In the genomic region with DNA sequence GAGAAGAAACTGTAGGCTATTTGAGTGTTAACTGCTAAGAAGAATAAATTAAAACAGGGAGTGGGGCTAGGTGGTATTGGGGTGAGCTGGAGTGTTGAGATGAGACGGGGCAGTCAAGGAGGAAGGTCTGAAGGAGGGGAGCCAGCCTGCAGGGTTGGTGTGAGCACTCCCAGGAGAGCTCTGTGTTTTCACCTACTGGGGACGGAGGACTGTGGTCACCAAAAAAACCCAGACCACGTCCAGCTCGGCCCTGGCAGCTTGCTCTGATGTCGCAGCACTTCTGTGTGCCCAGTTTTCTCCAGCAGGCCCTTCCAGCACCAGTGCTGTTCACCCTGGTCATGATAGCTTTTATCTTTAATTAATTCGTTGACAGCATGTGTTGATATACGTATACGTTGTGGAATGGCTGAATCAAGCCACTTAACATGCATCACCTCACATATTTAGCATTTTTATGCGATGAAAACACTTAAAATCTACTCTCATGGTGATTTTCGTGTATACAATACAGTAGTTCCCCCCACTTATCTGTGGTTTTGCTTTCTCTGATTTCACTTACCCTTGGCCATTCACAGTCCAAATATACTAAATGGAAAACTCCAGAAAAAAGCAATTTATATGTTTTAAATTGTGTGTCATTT, we compare ENCODE assay signal across 19 cellular contexts. TPM values are rescaled to one million over a fixed set of nuclear protein-coding genes. Genes with fewer than 3 reads are reported as not detected.
DNase-seq lines count a peak whose midpoint lies in the region; ATAC-seq, FAIRE-seq and TF ChIP-seq lines count a peak whose summit lies in the region.
"Had no signal": no experiment of that assay in that cellular context is flagged by ENCODE, and none has a peak within 500 bp of the region (broad histone marks: within the 10 kb centered on the region; RNA-seq: fewer than 3 reads in every experiment).

No MANE protein-coding gene starts in this region.

- H2BK15ac ChIP-seq in neuronal stem cell (ENCODE audit: low read length): no peak overlapping the region

- H3K79me2 ChIP-seq in GM12878 (ENCODE audit: control insufficient read depth, insufficient read depth, low read length): no peaks in the 10 kb centered on the region

- no peak overlapping the region for H4K8ac ChIP-seq in neuronal stem cell (ENCODE audit: low read depth, low read length)

- H2AFZ ChIP-seq in GM12878 (ENCODE audit: control insufficient read depth, low read depth, low read length): no peak overlapping the region
- H2AFZ ChIP-seq in neuronal stem cell (ENCODE audit: low read length): no peak overlapping the region

- TF ChIP-seq POLR2A in GM12878 (IDR thresholded peaks at IDR 0.05; ENCODE audit: low read depth, low read length): no peak

- no peaks in the 10 kb centered on the region for H3K79me1 ChIP-seq in neuronal stem cell (ENCODE audit: low read depth, low read length)

- no peak for TF ChIP-seq CTCF in GM12878 (IDR thresholded peaks at IDR 0.05 in 2 of 3, conservative IDR thresholded peaks at IDR 0.05 in 1 of 3; ENCODE audit: control insufficient read depth in 2 of 3, extremely low read depth in 1 of 3, insufficient read depth in 1 of 3, low read depth in 3 of 3, low read length in 3 of 3)

- H3K27me3 ChIP-seq in GM12878 (replicated peaks in 1 of 2; ENCODE audit: control insufficient read depth in 2 of 2, insufficient read depth in 2 of 2, low read length in 1 of 2) (no peaks in the 10 kb centered on the region), neuronal stem cell (ENCODE audit: control insufficient read depth in 3 of 3, insufficient read depth in 3 of 3, low read depth in 1 of 3, low read length in 3 of 3) (no peaks in the 10 kb centered on the region)

- no peak overlapping the region for H3K23ac ChIP-seq in neuronal stem cell (ENCODE audit: low read depth, low read length, poor library complexity)

- no peaks in the 10 kb centered on the region for H4K20me1 ChIP-seq in GM12878 (ENCODE audit: control insufficient read depth, insufficient read depth)

- H3K4me2 ChIP-seq in GM12878 (ENCODE audit: control insufficient read depth, insufficient read depth): no peak overlapping the region
- no peak overlapping the region for H3K4me2 ChIP-seq in neuronal stem cell (ENCODE audit: insufficient read depth, low read length, poor library complexity, severe bottlenecking)

- CTCF ChIA-PET in GM12878 (lab: Yijun Ruan, JAX): interaction anchor here (1.3 kb wide), 1 partner anchor 45 kb away, joined by 6 read pairs; no protein-coding TSS in a partner anchor

- no peak overlapping the region for H3K4ac ChIP-seq in neuronal stem cell (ENCODE audit: low read length)

- H3K9me3 Mint-ChIP-seq in activated naive CD8-positive, alpha-beta T cell treated with anti-CD3 and anti-CD28 coated beads for 36 hours: peaks cover 5% of the 10 kb centered on the region

- no peak overlapping the region for H2BK120ac ChIP-seq in neuronal stem cell (ENCODE audit: low read depth, low read length)

- no peaks in the 10 kb centered on the region for H3K36me3 Mint-ChIP-seq in activated naive CD8-positive, alpha-beta T cell treated with anti-CD3 and anti-CD28 coated beads for 36 hours
- H3K36me3 Mint-ChIP-seq: CD4-positive, CD25-positive, alpha-beta regulatory T cell had no signal

- no peak overlapping the region for H3K4me3 Mint-ChIP-seq in activated naive CD8-positive, alpha-beta T cell treated with anti-CD3 and anti-CD28 coated beads for 36 hours
- H3K4me3 Mint-ChIP-seq: CD4-positive, CD25-positive, alpha-beta regulatory T cell had no signal

- H3K9me3 ChIP-seq in GM12878 (replicated peaks; ENCODE audit: control insufficient read depth, insufficient read depth, low read length) (no peaks in the 10 kb centered on the region), neuronal stem cell (replicated peaks in 1 of 2; ENCODE audit: control insufficient read depth in 2 of 2, insufficient read depth in 1 of 2, low read depth in 1 of 2, low read length in 2 of 2) (no peaks in the 10 kb centered on the region)
- H3K9me3 ChIP-seq: SJCRH30 had no signal

- RAD21 ChIA-PET in GM12878 (lab: Charles Lee; ENCODE audit: unreplicated experiment): no interaction called here

- no peak overlapping the region for H2AK5ac ChIP-seq in neuronal stem cell (ENCODE audit: low read depth, low read length)

- 45% methylated on average over 10 of the region's 10 CpGs for WGBS in GM12878 (ENCODE audit: insufficient coverage, insufficient replicate concordance, low lambda C conversion rate, missing lambda C conversion rate)
- WGBS in neuronal stem cell (ENCODE audit: extremely low coverage in 2 of 2, insufficient read length in 2 of 2, insufficient replicate concordance in 1 of 2), 2 donors: no CpG with 5 or more reads among the region's 10 CpGs

- POLR2A ChIA-PET in GM12878 (lab: Charles Lee): interaction anchor here (1.5 kb wide), 1 partner anchor 41 kb away, joined by 3 read pairs; no protein-coding TSS in a partner anchor

- DNase-seq in EL (peak; percentile 52), M059J (ENCODE audit: low read depth) (peak; percentile 79), GM12878 (ENCODE audit: low read depth, low spot score) (no peak), neuronal stem cell (ENCODE audit: low spot score) (no peak), CD1c-positive myeloid dendritic cell (ENCODE audit: extremely low spot score) (no peak)
- DNase-seq in activated naive CD8-positive, alpha-beta T cell treated with anti-CD3 and anti-CD28 coated beads for 36 hours: no peak
- DNase-seq in stimulated activated CD4-positive, alpha-beta T cell treated with anti-CD3 and anti-CD28 coated beads, Interleukin-4, amount 100 ng/mL, for 4 hours: no peak
- DNase-seq: ACHN; AML-193; Calu3; CD4-positive, CD25-positive, alpha-beta regulatory T cell; DMS79; GF-D8; NCI-H187; NCI-H446; SJCRH30 had no signal

- in situ Hi-C loops in GM12878 (cut with MboI): no loop called here

- intact Hi-C loops in GM12878 (cut with micrococcal nuclease; ENCODE audit: unreplicated experiment): no loop called here

- BruUV-seq in GM12878 (replicated peaks; lab: Mats Ljungman, UMichigan): no TSS peak

- no peak overlapping the region for H2BK5ac ChIP-seq in neuronal stem cell (ENCODE audit: low read length)

- peak overlapping the region; percentile 29 for H3K18ac ChIP-seq in neuronal stem cell (ENCODE audit: low read length)

- TF ChIP-seq RAD21 in GM12878 (IDR thresholded peaks at IDR 0.05; ENCODE audit: insufficient read depth, low read depth, low read length): no peak

- peak; percentile 54 for ATAC-seq in GM12878

- no peak overlapping the region for H3K9ac ChIP-seq in GM12878 (ENCODE audit: control insufficient read depth, insufficient read depth, low read length)
- H3K9ac ChIP-seq in neuronal stem cell (ENCODE audit: low read depth, low read length, poor library complexity): no peak overlapping the region

- H3K4me3 ChIP-seq in GM12878 (no peak overlapping the region), neuronal stem cell (ENCODE audit: low read length in 2 of 2) (no peak overlapping the region)
- H3K4me3 ChIP-seq: HAP-1, SJCRH30 had no signal

- no peak overlapping the region for H3K27ac Mint-ChIP-seq in activated naive CD8-positive, alpha-beta T cell treated with anti-CD3 and anti-CD28 coated beads for 36 hours
- H3K27ac Mint-ChIP-seq: CD4-positive, CD25-positive, alpha-beta regulatory T cell had no signal

- H3K27ac ChIP-seq in GM12878 (ENCODE audit: control insufficient read depth, insufficient read depth) (no peak overlapping the region), neuronal stem cell (replicated peaks; ENCODE audit: low read length) (no peak overlapping the region)
- H3K27ac ChIP-seq: SJCRH30 had no signal

- H4K91ac ChIP-seq in neuronal stem cell (ENCODE audit: low read depth, low read length, poor library complexity): no peak overlapping the region

- no peak for FAIRE-seq in GM12878 (lab: Jason Lieb, UNC)
- FAIRE-seq: GM12892, HTR-8/SVneo had no signal

- SMC1A ChIA-PET in GM12878 (lab: Charles Lee; ENCODE audit: uncharacterized antibody, unreplicated experiment): no interaction called here

- H3K4me1 Mint-ChIP-seq in activated naive CD8-positive, alpha-beta T cell treated with anti-CD3 and anti-CD28 coated beads for 36 hours: no peaks in the 10 kb centered on the region
- H3K4me1 Mint-ChIP-seq: CD4-positive, CD25-positive, alpha-beta regulatory T cell had no signal

- no peaks in the 10 kb centered on the region for H3K27me3 Mint-ChIP-seq in activated naive CD8-positive, alpha-beta T cell treated with anti-CD3 and anti-CD28 coated beads for 36 hours

- no peak overlapping the region for H2BK12ac ChIP-seq in neuronal stem cell (ENCODE audit: low read length)

- no peaks in the 10 kb centered on the region for H3K36me3 ChIP-seq in GM12878 (ENCODE audit: control insufficient read depth in 2 of 2, insufficient read depth in 2 of 2, low read length in 1 of 2)
- H3K36me3 ChIP-seq in neuronal stem cell (replicated peaks in 1 of 2; ENCODE audit: control insufficient read depth in 2 of 2, insufficient read depth in 2 of 2, low read length in 2 of 2): no peaks in the 10 kb centered on the region
- H3K36me3 ChIP-seq: HAP-1, SJCRH30 had no signal

- no peak overlapping the region for H3K14ac ChIP-seq in neuronal stem cell (ENCODE audit: low read length)

- no peaks in the 10 kb centered on the region for H3K4me1 ChIP-seq in GM12878 (ENCODE audit: control insufficient read depth, insufficient read depth, low read length)
- H3K4me1 ChIP-seq in neuronal stem cell (ENCODE audit: control insufficient read depth in 2 of 2, insufficient read depth in 1 of 2, low read depth in 1 of 2, low read length in 2 of 2): no peaks in the 10 kb centered on the region
- H3K4me1 ChIP-seq: HAP-1, SJCRH30 had no signal

- no peak for TF ChIP-seq EP300 in GM12878 (IDR thresholded peaks at IDR 0.05; ENCODE audit: borderline replicate concordance in 1 of 2, control insufficient read depth in 1 of 2, low read depth in 2 of 2, low read length in 2 of 2)

RNA-seq across cellular contexts. Expression of a gene that starts 12.2 kb away (rescaled TPM):
- 0.52 TPM in 1 of 2 replicates, not detected in the other for total RNA-seq in M059J (2014; rRNA removed; shearing (Covaris generic))
- total RNA-seq in GM12878 (2013; cell fraction: nucleolus; rRNA removed): not detected in 2 replicates
- total RNA-seq in GM12878 (2014; rRNA removed) (not detected in 2 replicates), GM12878 (2014; rRNA removed; fragmentation: Illumina TruSeq; extraction: Trizol) (not detected in 2 replicates), GM12878 (2021) (not detected in 2 replicates)
- not detected for polyA plus RNA-seq in GM12878 (2011; ENCODE audit: low read depth)
- polyA plus RNA-seq in GM12878 (2011; rRNA removed) (0.09 and 0.12 TPM in 2 replicates), GM12878 (2014; fragmentation: Illumina TruSeq; extraction: Trizol) (not detected in 2 replicates), GM12878 (2014; fragmentation: Nextera tagmentation; extraction: Ambion mirVana) (not detected), GM12878 (2014; rRNA removed) (not detected in 2 replicates), GM12878 (2016; fragmentation: Nextera tagmentation; extraction: Ambion mirVana) (not detected)
- polyA plus RNA-seq in GM12878 (2011; cell fraction: cytosol; rRNA removed): 0.06 TPM in 1 of 2 replicates, not detected in the other
- 0.15 TPM in 1 of 2 replicates, not detected in the other for polyA plus RNA-seq in GM12878 (2011; cell fraction: nucleus; rRNA removed)
- not detected in 2 replicates for polyA plus RNA-seq in GM12878 (2012)
- polyA minus RNA-seq in GM12878 (2011; rRNA and poly(A)+ RNA removed): not detected in 2 replicates
- not detected in 2 replicates for polyA minus RNA-seq in GM12878 (2011; cell fraction: cytosol; rRNA and poly(A)+ RNA removed)
- not detected in 2 replicates for polyA minus RNA-seq in GM12878 (2011; cell fraction: nucleus; rRNA and poly(A)+ RNA removed)
- polyA plus RNA-seq in neuronal stem cell (2013, experiment 1 of 2): not detected
- not detected for polyA plus RNA-seq in neuronal stem cell (2013, experiment 2 of 2)
- total RNA-seq in activated naive CD8-positive, alpha-beta T cell treated with anti-CD3 and anti-CD28 coated beads for 36 hours: not detected
- total RNA-seq: CD4-positive, CD25-positive, alpha-beta regulatory T cell; SJCRH30 had no signal
- polyA plus RNA-seq: CD4-positive, CD25-positive, alpha-beta regulatory T cell had no signal

RNA-seq across cellular contexts. Expression of a gene that starts 33.0 kb away (rescaled TPM):
- total RNA-seq in M059J (2014; rRNA removed; shearing (Covaris generic)): 346 and 370 TPM in 2 replicates
- 393 and 402 TPM in 2 replicates for total RNA-seq in GM12878 (2013; cell fraction: nucleolus; rRNA removed)
- total RNA-seq in GM12878 (2014; rRNA removed) (43.3 and 51.0 TPM in 2 replicates), GM12878 (2014; rRNA removed; fragmentation: Illumina TruSeq; extraction: Trizol) (53.8 and 54.1 TPM in 2 replicates), GM12878 (2021) (49.0 and 52.2 TPM in 2 replicates)
- polyA plus RNA-seq in GM12878 (2011; ENCODE audit: low read depth): 32.5 TPM
- polyA plus RNA-seq in GM12878 (2011; rRNA removed) (167 and 182 TPM in 2 replicates), GM12878 (2014; fragmentation: Illumina TruSeq; extraction: Trizol) (85.0 and 133 TPM in 2 replicates), GM12878 (2014; fragmentation: Nextera tagmentation; extraction: Ambion mirVana) (10 to 100 TPM; 10.5 to 13.9 TPM), GM12878 (2014; rRNA removed) (42.4 and 49.7 TPM in 2 replicates), GM12878 (2016; fragmentation: Nextera tagmentation; extraction: Ambion mirVana) (10 to 100 TPM; 25.3 to 26.7 TPM)
- polyA plus RNA-seq in GM12878 (2011; cell fraction: cytosol; rRNA removed): 135 and 137 TPM in 2 replicates
- polyA plus RNA-seq in GM12878 (2011; cell fraction: nucleus; rRNA removed): 152 and 184 TPM in 2 replicates
- polyA plus RNA-seq in GM12878 (2012): 46.6 and 49.9 TPM in 2 replicates
- polyA minus RNA-seq in GM12878 (2011; rRNA and poly(A)+ RNA removed): 143 and 159 TPM in 2 replicates
- 45.2 and 49.5 TPM in 2 replicates for polyA minus RNA-seq in GM12878 (2011; cell fraction: cytosol; rRNA and poly(A)+ RNA removed)
- polyA minus RNA-seq in GM12878 (2011; cell fraction: nucleus; rRNA and poly(A)+ RNA removed): 100.0 and 124 TPM in 2 replicates
- polyA plus RNA-seq in neuronal stem cell (2013, experiment 1 of 2): 3.2 TPM
- polyA plus RNA-seq in neuronal stem cell (2013, experiment 2 of 2): 3.5 TPM
- 10 to 100 TPM; 30.2 to 31.3 TPM for total RNA-seq in activated naive CD8-positive, alpha-beta T cell treated with anti-CD3 and anti-CD28 coated beads for 36 hours
- total RNA-seq: SJCRH30 had no signal

Comparison
In these comparisons a context has a peak if more than half of its experiments do, and no peak if none do; other contexts are left out.
1. DNase-seq: peak in EL (single experiment) and M059J (single experiment); none in GM12878 (single experiment), neuronal stem cell (single experiment), activated naive CD8-positive, alpha-beta T cell treated with anti-CD3 and anti-CD28 coated beads for 36 hours (single experiment), stimulated activated CD4-positive, alpha-beta T cell treated with anti-CD3 and anti-CD28 coated beads, Interleukin-4, amount 100 ng/mL, for 4 hours (0 of 2) and CD1c-positive myeloid dendritic cell (single experiment).